ENCODE assay signal across 23 cellular contexts in the genomic region with DNA sequence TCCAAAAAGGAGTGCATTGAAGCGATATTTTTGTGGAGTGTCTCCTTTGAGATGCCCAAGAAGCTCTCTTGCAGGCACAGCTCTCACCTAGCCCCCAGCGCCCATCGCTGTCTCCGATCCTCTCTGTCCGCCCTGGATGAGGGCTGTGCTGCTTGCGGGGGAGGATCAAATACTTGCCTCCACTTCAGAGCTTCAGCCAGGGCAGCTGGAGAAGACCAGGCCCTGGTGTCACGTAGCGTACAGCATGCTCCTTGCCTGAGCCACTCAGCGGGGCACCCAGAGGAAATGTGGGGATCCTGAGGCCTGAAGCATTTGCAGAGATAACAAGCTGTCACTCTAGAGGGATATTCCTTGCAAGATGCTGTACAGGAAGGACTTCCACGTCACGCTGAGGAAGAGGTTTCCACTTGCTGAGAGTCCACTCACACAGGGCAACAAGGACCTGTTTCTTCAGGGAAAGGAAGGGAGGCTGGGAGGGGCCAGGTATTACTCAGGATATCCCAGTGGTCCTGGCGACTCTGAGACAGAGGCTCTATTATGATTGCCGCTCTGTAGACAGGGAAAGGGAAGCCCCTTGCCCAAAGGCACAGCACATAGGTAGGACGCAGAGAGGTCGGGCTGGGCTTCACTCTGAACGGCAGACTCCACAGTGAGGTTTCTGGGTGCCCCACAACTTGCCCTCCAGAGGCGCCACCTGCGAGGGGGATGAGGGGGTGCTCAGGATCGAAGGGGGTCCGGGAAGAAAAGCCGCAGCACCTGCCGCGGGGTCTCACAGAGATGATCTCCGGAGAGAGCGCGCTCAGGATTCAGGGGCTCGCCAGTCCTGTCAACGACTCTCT.
"Had no signal": no experiment of that assay in that cellular context is flagged by ENCODE, and none has a peak within 500 bp of the region (broad histone marks: within the 10 kb centered on the region; RNA-seq: fewer than 3 reads in every experiment).

No MANE protein-coding gene starts in this region.

- ATAC-seq: naive thymus-derived CD4-positive, alpha-beta T cell; pancreas; SK-N-SH treated with all-trans-retinoic acid at 6 μM for 48 hours; T-cell had no signal

- H3K9me3 ChIP-seq: colonic mucosa, neutrophil, pancreas, thyroid gland had no signal

- H3K27me3 ChIP-seq: colonic mucosa, neutrophil, pancreas, thyroid gland had no signal

- H3K27me3 Mint-ChIP-seq: activated CD4-positive, alpha-beta memory T cell treated with anti-CD3 and anti-CD28 coated beads, Interleukin-2, amount 10 ng/mL, durations not matched to agents 7 days and 5 days; activated T-cell treated with anti-CD3 and anti-CD28 coated beads, Interleukin-2, amount 50 U/mL, for 24 hours; naive thymus-derived CD4-positive, alpha-beta T cell; T-cell had no signal

- FAIRE-seq: endometrium, kidney, pancreas had no signal

- H3K4me1 ChIP-seq: colonic mucosa, pancreas had no signal

- H3K36me3 ChIP-seq: colonic mucosa, pancreas had no signal

- DNase-seq: activated CD4-positive, alpha-beta memory T cell treated with anti-CD3 and anti-CD28 coated beads, Interleukin-2, amount 10 ng/mL, durations not matched to agents 7 days and 5 days; activated CD4-positive, alpha-beta T cell treated with anti-CD3 and anti-CD28 coated beads for 48 hours; activated CD4-positive, CD25-positive, alpha-beta regulatory T cell; activated naive CD4-positive, alpha-beta T cell treated with anti-CD3 and anti-CD28 coated beads, Interleukin-2, amount 50 U/mL, for 16 hours; caudate nucleus; colonic mucosa; erythroblast; foreskin melanocyte; mesenchymal stem cell; naive thymus-derived CD4-positive, alpha-beta T cell; stimulated activated CD4-positive, alpha-beta T cell treated with anti-CD3 and anti-CD28 coated beads, Interleukin-12 subunit alpha, Interleukin-12 subunit beta, amount 100 ng/mL, for 4 hours; stimulated activated CD4-positive, alpha-beta T cell treated with anti-CD3 and anti-CD28 coated beads, Interleukin-1b, Interleukin-23, amount 100 ng/mL, for 48 hours; stimulated activated CD8-positive, alpha-beta memory T cell treated with anti-CD3 and anti-CD28 coated beads, Interleukin-4, amount 100 ng/mL, for 48 hours; stimulated activated naive CD4-positive, alpha-beta T cell treated with Interleukin-2 at 50 U/mL for 16 hours; T-cell; thyroid gland had no signal

- H3K27ac ChIP-seq: colonic mucosa, neutrophil, pancreas, thyroid gland had no signal

- H3K9me3 Mint-ChIP-seq: activated CD4-positive, alpha-beta memory T cell treated with anti-CD3 and anti-CD28 coated beads, Interleukin-2, amount 10 ng/mL, durations not matched to agents 7 days and 5 days; activated T-cell treated with anti-CD3 and anti-CD28 coated beads, Interleukin-2, amount 50 U/mL, for 24 hours; activated T-helper 2 cell treated with anti-CD3 and anti-CD28 coated beads, Interferon-gamma antibody, Interleukin-2, Interleukin-4, amounts not matched to agents 10 μg/mL and 5 μg/mL and 100 μg/mL, durations not matched to agents 14 hours and 24 hours and 36 hours; naive thymus-derived CD4-positive, alpha-beta T cell; T-cell had no signal

- H3K4me1 Mint-ChIP-seq: activated CD4-positive, alpha-beta memory T cell treated with anti-CD3 and anti-CD28 coated beads, Interleukin-2, amount 10 ng/mL, durations not matched to agents 7 days and 5 days; T-cell had no signal

- H3K27ac Mint-ChIP-seq: activated CD4-positive, alpha-beta memory T cell treated with anti-CD3 and anti-CD28 coated beads, Interleukin-2, amount 10 ng/mL, durations not matched to agents 7 days and 5 days; activated T-cell treated with anti-CD3 and anti-CD28 coated beads, Interleukin-2, amount 50 U/mL, for 24 hours; activated T-helper 2 cell treated with anti-CD3 and anti-CD28 coated beads, Interferon-gamma antibody, Interleukin-2, Interleukin-4, amounts not matched to agents 10 μg/mL and 5 μg/mL and 100 μg/mL, durations not matched to agents 14 hours and 24 hours and 36 hours; T-cell had no signal

- H3K4me3 Mint-ChIP-seq: activated CD4-positive, alpha-beta memory T cell treated with anti-CD3 and anti-CD28 coated beads, Interleukin-2, amount 10 ng/mL, durations not matched to agents 7 days and 5 days; activated T-cell treated with anti-CD3 and anti-CD28 coated beads, Interleukin-2, amount 50 U/mL, for 24 hours; naive thymus-derived CD4-positive, alpha-beta T cell; T-cell had no signal

- H3K4me3 ChIP-seq: colonic mucosa, pancreas, thyroid gland had no signal
